31 cellular contexts compared by ENCODE assay signal in genomic region chr7:20233362-20233761, GRCh38. TPM values are rescaled to one million over a fixed set of nuclear protein-coding genes. Genes with fewer than 3 reads are reported as not detected.
DNase-seq lines count a peak whose midpoint lies in the region; ATAC-seq and TF ChIP-seq lines count a peak whose summit lies in the region.
"Had no signal": no experiment of that assay in that cellular context is flagged by ENCODE, and none has a peak within 500 bp of the region (broad histone marks: within the 10 kb centered on the region; RNA-seq: fewer than 3 reads in every experiment).

No MANE protein-coding gene starts in this region.

- DNase-seq in HK-2 (ENCODE audit: unreplicated experiment) (no peak), PC-3 (no peak), AG08396 (ENCODE audit: low spot score) (no peak)
- no peak for DNase-seq in activated CD8-positive, alpha-beta memory T cell treated with anti-CD3 and anti-CD28 coated beads, Interleukin-2, amount 50 U/mL, for 4 hours
- DNase-seq: activated CD8-positive, alpha-beta memory T cell treated with anti-CD3 and anti-CD28 coated beads, Interleukin-2, amount 10 ng/mL, durations not matched to agents 7 days and 5 days; activated naive CD4-positive, alpha-beta T cell; activated naive CD8-positive, alpha-beta T cell treated with anti-CD3 and anti-CD28 coated beads, Interleukin-2, amount 50 U/mL, for 24 hours; C1 segment of cervical spinal cord; COR-L47; DMS53; hippocampal formation; lower lobe of right lung; MM.1S; natural killer cell; NCI-H1105 treated with DMSO at 0.1 percent for 48 hours; NCI-H2029; NCI-H524 treated with DMSO at 0.1 percent for 48 hours; NK-92 treated with Interleukin-12 subunit alpha and Interleukin-12 subunit beta, amount 100 ng/mL, for 24 hours; nucleus accumbens; PC-9; psoas muscle; SK-N-SH; stimulated activated CD4-positive, alpha-beta T cell treated with anti-CD3 and anti-CD28 coated beads, Interleukin-12 subunit alpha, Interleukin-12 subunit beta, amount 100 ng/mL, for 4 hours; stimulated activated CD4-positive, alpha-beta T cell treated with anti-CD3 and anti-CD28 coated beads, Interleukin-2, amount 100 ng/mL, for 48 hours had no signal

- intact Hi-C loops in PC-3 (cut with micrococcal nuclease) = no loop called here

- H3F3A ChIP-seq in PC-3 (ENCODE audit: low read length, unreplicated experiment) = no peaks in the 10 kb centered on the region

- BruUV-seq in PC-3 (replicated peaks; lab: Mats Ljungman, UMichigan) = no TSS peak

- no peaks in the 10 kb centered on the region for H3K27me3 ChIP-seq in PC-3 (ENCODE audit: low read length)
- H3K27me3 ChIP-seq: cardiac muscle cell, gastroesophageal sphincter, tibial nerve had no signal

- no peaks in the 10 kb centered on the region for H3K79me2 ChIP-seq in PC-3 (ENCODE audit: low read length)

- H3K9ac ChIP-seq in PC-3 (ENCODE audit: low read length) = no peak overlapping the region
- H3K9ac ChIP-seq: SK-N-SH had no signal

- H3K4me2 ChIP-seq in PC-3 (ENCODE audit: low read length) = no peak overlapping the region
- H3K4me2 ChIP-seq: PC-9, SK-N-SH had no signal

- no peak for TF ChIP-seq CTCF in PC-3 (conservative IDR thresholded peaks at IDR 0.05; ENCODE audit: low read depth, low read length)

- POLR2A ChIA-PET in PC-3 (lab: Charles Lee; ENCODE audit: unreplicated experiment) = no interaction called here

- no peaks in the 10 kb centered on the region for H3K9me3 ChIP-seq in PC-3 (ENCODE audit: low read length)
- H3K9me3 ChIP-seq: gastroesophageal sphincter, lower lobe of right lung, psoas muscle, SK-N-SH, tibial nerve had no signal

- H3K27ac ChIP-seq in PC-3 (ENCODE audit: low read length) = no peak overlapping the region
- H3K27ac ChIP-seq: cardiac muscle cell, gastroesophageal sphincter, lower lobe of right lung, PC-9, psoas muscle, tibial nerve had no signal

- H3K36me3 ChIP-seq in PC-3 (ENCODE audit: low read depth, low read length) = no peaks in the 10 kb centered on the region
- H3K36me3 ChIP-seq: cardiac muscle cell, gastroesophageal sphincter, lower lobe of right lung, tibial nerve had no signal

- no peaks in the 10 kb centered on the region for H3K9me2 ChIP-seq in PC-3 (replicated peaks; ENCODE audit: low read length)
- H3K9me2 ChIP-seq: SK-N-SH had no signal

- CTCF ChIA-PET in PC-3 (lab: Charles Lee) = no interaction called here

- ATAC-seq in GM18909 (IDR thresholded peaks at IDR 0.05; ENCODE audit: poor library complexity, unreplicated experiment) (peak; percentile 39), HG02642 (IDR thresholded peaks at IDR 0.05; ENCODE audit: poor library complexity, unreplicated experiment) (peak; percentile 41), HG03460 (IDR thresholded peaks at IDR 0.05; ENCODE audit: unreplicated experiment) (peak; percentile 44), PC-3 (no peak)
- ATAC-seq: activated CD8-positive, alpha-beta memory T cell treated with anti-CD3 and anti-CD28 coated beads, Interleukin-2, amount 10 ng/mL, durations not matched to agents 7 days and 5 days; activated naive CD8-positive, alpha-beta T cell treated with anti-CD3 and anti-CD28 coated beads, Interleukin-2, amount 50 U/mL, for 24 hours; gastroesophageal sphincter; lower lobe of right lung; natural killer cell; psoas muscle; sciatic nerve had no signal

- no peak overlapping the region for H2AFZ ChIP-seq in PC-3 (ENCODE audit: low read length)
- H2AFZ ChIP-seq: PC-9 had no signal

- no peaks in the 10 kb centered on the region for H4K20me1 ChIP-seq in PC-3 (ENCODE audit: low read length)

- H3K4me1 ChIP-seq in PC-3 (ENCODE audit: insufficient read depth, low read length) = peaks cover 27% of the 10 kb centered on the region
- H3K4me1 ChIP-seq: gastroesophageal sphincter, psoas muscle had no signal

- H3K4me3 ChIP-seq in PC-3 (ENCODE audit: low read length) = no peak overlapping the region
- H3K4me3 ChIP-seq: cardiac muscle cell, gastroesophageal sphincter, lower lobe of right lung, PC-9, psoas muscle, tibial nerve had no signal

RNA-seq across cellular contexts. Expression of gene MACC1, which starts 16.2 kb away (rescaled TPM):
- total RNA-seq in PC-3 (2014; rRNA removed) = 7.9 and 12.0 TPM in 2 replicates
